Comparison of ENCODE assay signal across 20 cellular contexts in the genomic region with DNA sequence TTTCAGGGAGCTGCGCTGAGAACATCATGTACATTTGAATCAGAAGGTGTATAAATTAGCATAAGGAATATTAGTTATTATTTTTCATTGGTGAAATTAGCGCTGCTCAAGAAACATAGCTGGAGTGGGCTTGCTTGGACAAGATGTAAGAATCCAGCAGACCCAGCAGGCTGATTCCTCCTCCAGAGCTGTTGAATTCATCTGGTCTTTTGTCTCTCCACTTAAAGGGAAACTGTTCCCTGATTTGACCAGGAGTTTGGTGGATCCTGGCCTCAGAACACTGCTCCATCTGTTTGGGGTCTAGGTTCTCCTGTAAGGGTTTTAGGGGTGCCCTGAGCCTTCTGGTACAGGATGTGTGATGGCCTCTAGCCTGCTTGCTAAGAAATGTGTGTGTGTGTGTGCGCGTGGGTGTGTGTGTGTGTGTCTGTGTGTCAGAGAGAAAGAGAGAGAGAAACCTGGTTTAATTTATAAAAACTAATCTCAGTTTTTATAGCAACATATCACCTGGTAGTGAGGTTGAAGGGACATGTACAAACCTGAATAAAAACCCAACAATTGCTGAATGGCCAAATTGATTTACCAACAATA. TPM values are rescaled to one million over a fixed set of nuclear protein-coding genes. Genes with fewer than 3 reads are reported as not detected.
DNase-seq lines count a peak whose midpoint lies in the region; ATAC-seq, FAIRE-seq and TF ChIP-seq lines count a peak whose summit lies in the region.
"Had no signal": no experiment of that assay in that cellular context is flagged by ENCODE, and none has a peak within 500 bp of the region (broad histone marks: within the 10 kb centered on the region; RNA-seq: fewer than 3 reads in every experiment).

No MANE protein-coding gene starts in this region.

- H3K9me2 ChIP-seq in PC-3 (replicated peaks; ENCODE audit: low read length) (no peaks in the 10 kb centered on the region), MM.1S (replicated peaks; ENCODE audit: insufficient read depth, low read length) (no peaks in the 10 kb centered on the region)

- no peak for TF ChIP-seq RAD21 in H1 (IDR thresholded peaks at IDR 0.05 in 1 of 2, conservative IDR thresholded peaks at IDR 0.05 in 1 of 2; ENCODE audit: low read depth in 2 of 2, low read length in 2 of 2)

- H3K4me1 ChIP-seq in DND-41 (ENCODE audit: insufficient read depth, low read length) = peaks cover 30% of the 10 kb centered on the region
- H3K4me1 ChIP-seq in H1 (replicated peaks in 1 of 4; ENCODE audit: control insufficient read depth in 3 of 4, insufficient read depth in 4 of 4, low read length in 3 of 4) = peaks cover 0 to 12% (median 4%) of the 10 kb centered on the region in 4 experiments; a peak in 6 of 7 replicates
- H3K4me1 ChIP-seq in PC-3 (ENCODE audit: insufficient read depth, low read length) = no peaks in the 10 kb centered on the region
- no peaks in the 10 kb centered on the region for H3K4me1 ChIP-seq in MM.1S (ENCODE audit: low read length)
- H3K4me1 ChIP-seq: upper lobe of left lung had no signal

- WGBS in H1 (ENCODE audit: extremely low coverage in 1 of 2, insufficient coverage in 1 of 2, insufficient read length in 1 of 2, insufficient replicate concordance in 2 of 2, low coverage in 1 of 2, low lambda C conversion rate in 2 of 2, missing lambda C conversion rate in 1 of 2), 2 experiments = 98% methylated on average over 4 of the region's 4 CpGs; no CpG with 5 or more reads in 1 of the 2 experiments

- intact Hi-C loops in PC-3 (cut with micrococcal nuclease) = no loop called here

- no peak overlapping the region for H2BK5ac ChIP-seq in H1 (ENCODE audit: low read depth, low read length)

- H3K36me3 Mint-ChIP-seq in T-helper 17 cell (ENCODE audit: low read depth) = peaks cover 14% of the 10 kb centered on the region

- H2AK5ac ChIP-seq in H1 (ENCODE audit: low read depth, low read length) = no peak overlapping the region

- H3K4me2 ChIP-seq in DND-41 (ENCODE audit: insufficient read depth, low read length) (no peak overlapping the region), H1 (ENCODE audit: insufficient read depth in 1 of 2, low read depth in 2 of 2, low read length in 2 of 2) (no peak overlapping the region), PC-3 (ENCODE audit: low read length) (no peak overlapping the region), MM.1S (ENCODE audit: low read depth, low read length) (no peak overlapping the region)

- no peak for TF ChIP-seq EP300 in H1 (IDR thresholded peaks at IDR 0.05; ENCODE audit: borderline replicate concordance in 1 of 2, low read depth in 2 of 2, low read length in 2 of 2)

- no peak overlapping the region for H2BK20ac ChIP-seq in H1 (ENCODE audit: low read length)

- peaks cover 44% of the 10 kb centered on the region for H3K4me1 Mint-ChIP-seq in T-helper 17 cell

- no peaks in the 10 kb centered on the region for H3K27me3 Mint-ChIP-seq in T-helper 17 cell
- H3K27me3 Mint-ChIP-seq: B cell had no signal

- POLR2A ChIA-PET in H1 (lab: Charles Lee; ENCODE audit: partially characterized antibody) = no interaction called here
- POLR2A ChIA-PET in PC-3 (lab: Charles Lee; ENCODE audit: unreplicated experiment) = no interaction called here

- CTCF ChIA-PET in H1 (lab: Charles Lee; ENCODE audit: partially characterized antibody) = interaction anchor here (0.6 to 4.2 kb wide), 11 partner anchors 8 to 149 kb away, joined by 3 to 18 read pairs (median 3); partner anchors contain the start of genes SORL1 and SORL1-AS1
- CTCF ChIA-PET in PC-3 (lab: Charles Lee) = interaction anchor here (0.5 kb wide), 1 partner anchor 16 kb away, joined by 4 read pairs; no protein-coding TSS in a partner anchor

- no peak overlapping the region for H3K4ac ChIP-seq in H1 (replicated peaks; ENCODE audit: insufficient read length, low read depth, low read length)

- H4K91ac ChIP-seq in H1 (replicated peaks; ENCODE audit: insufficient read length, low read length) = peak overlapping the region; percentile 61

- no peak overlapping the region for H2BK15ac ChIP-seq in H1 (ENCODE audit: low read length)

- no peaks in the 10 kb centered on the region for H3K79me2 ChIP-seq in DND-41 (ENCODE audit: insufficient read depth, low read length)
- no peaks in the 10 kb centered on the region for H3K79me2 ChIP-seq in H1 (ENCODE audit: control insufficient read depth in 1 of 2, insufficient read depth in 2 of 2, low read length in 2 of 2)
- H3K79me2 ChIP-seq in PC-3 (ENCODE audit: low read length) = no peaks in the 10 kb centered on the region
- H3K79me2 ChIP-seq in MM.1S (ENCODE audit: low read length) = no peaks in the 10 kb centered on the region

- H3K56ac ChIP-seq in H1 (replicated peaks; ENCODE audit: insufficient read length, low read depth, low read length) = no peak overlapping the region

- H3K36me3 ChIP-seq in DND-41 (ENCODE audit: insufficient read depth, low read length) (no peaks in the 10 kb centered on the region), H1 (ENCODE audit: control insufficient read depth in 2 of 4, insufficient read depth in 4 of 4, low read length in 3 of 4) (no peaks in the 10 kb centered on the region), PC-3 (ENCODE audit: low read depth, low read length) (no peaks in the 10 kb centered on the region), MM.1S (replicated peaks; ENCODE audit: insufficient read depth, low read length) (no peaks in the 10 kb centered on the region)
- H3K36me3 ChIP-seq: brain microvascular endothelial cell, heart left ventricle, left lung, upper lobe of left lung had no signal

- DNase-seq in activated CD4-positive, alpha-beta T cell treated with anti-CD3 and anti-CD28 coated beads for 48 hours = peak; percentile 56
- DNase-seq in activated CD4-positive, alpha-beta T cell treated with anti-CD3 and anti-CD28 coated beads for 1 hour = no peak
- DNase-seq in DND-41 = peak; percentile 24
- no peak for DNase-seq in T-helper 17 cell
- no peak for DNase-seq in H1 (ENCODE audit: low read depth in 1 of 2, low spot score in 2 of 2)
- DNase-seq in NCI-H1092 treated with DMSO at 0.1 percent for 48 hours (lab: John Stamatoyannopoulos, UW) = no peak
- no peak for DNase-seq in PC-3
- no peak for DNase-seq in MM.1S
- DNase-seq: activated CD8-positive, alpha-beta memory T cell treated with anti-CD3 and anti-CD28 coated beads, Interleukin-2, amount 50 U/mL, for 48 hours; brain microvascular endothelial cell; Calu3; GM23248; heart left ventricle; KG1; left lung; mucosa of descending colon; NCI-H524 treated with DMSO at 0.1 percent for 48 hours; retina; upper lobe of left lung had no signal

- H3K27ac ChIP-seq in DND-41 (ENCODE audit: low read length) = no peak overlapping the region
- H3K27ac ChIP-seq in H1 (ENCODE audit: low read depth, low read length) = no peak overlapping the region
- H3K27ac ChIP-seq in PC-3 (ENCODE audit: low read length) = no peak overlapping the region
- H3K27ac ChIP-seq in MM.1S (ENCODE audit: low read length) = no peak overlapping the region
- H3K27ac ChIP-seq: brain microvascular endothelial cell, GM23248, heart left ventricle, left lung, upper lobe of left lung had no signal

- H3K18ac ChIP-seq in H1 (ENCODE audit: extremely low read depth, low read length) = no peak overlapping the region

- H3K27me3 ChIP-seq in DND-41 (ENCODE audit: insufficient read depth, low read length, poor library complexity) = no peaks in the 10 kb centered on the region
- no peaks in the 10 kb centered on the region for H3K27me3 ChIP-seq in H1 (replicated peaks in 1 of 4; ENCODE audit: control insufficient read depth in 3 of 4, extremely low read depth in 1 of 4, insufficient read depth in 3 of 4, low read length in 3 of 4)
- no peaks in the 10 kb centered on the region for H3K27me3 ChIP-seq in PC-3 (ENCODE audit: low read length)
- no peaks in the 10 kb centered on the region for H3K27me3 ChIP-seq in MM.1S (replicated peaks; ENCODE audit: insufficient read depth, low read length)
- H3K27me3 ChIP-seq: brain microvascular endothelial cell, heart left ventricle, left lung, upper lobe of left lung had no signal

- ATAC-seq in DND-41 (ENCODE audit: insufficient read depth, low read depth) (no peak), T-helper 17 cell (no peak), PC-3 (no peak)
- ATAC-seq: heart left ventricle, left lung, mucosa of descending colon had no signal

- H3K9ac ChIP-seq in DND-41 (ENCODE audit: low read depth, low read length) (no peak overlapping the region), H1 (replicated peaks in 1 of 4; ENCODE audit: extremely low read depth in 1 of 4, low read depth in 3 of 4, low read length in 3 of 4) (no peak overlapping the region), PC-3 (ENCODE audit: low read length) (no peak overlapping the region), MM.1S (ENCODE audit: low read length) (no peak overlapping the region)
- H3K9ac ChIP-seq: GM23248 had no signal

- no peak overlapping the region for H2BK12ac ChIP-seq in H1 (ENCODE audit: low read depth, low read length)

- no peak overlapping the region for H3K4me3 ChIP-seq in DND-41 (ENCODE audit: low read depth in 1 of 2, low read length in 2 of 2)
- H3K4me3 ChIP-seq in H1 (ENCODE audit: extremely low read depth in 1 of 4, insufficient read depth in 2 of 4, low read depth in 3 of 4, low read length in 4 of 4) = no peak overlapping the region
- H3K4me3 ChIP-seq in PC-3 (ENCODE audit: low read length) = no peak overlapping the region
- no peak overlapping the region for H3K4me3 ChIP-seq in MM.1S (ENCODE audit: low read length)
- H3K4me3 ChIP-seq: GM23248, heart left ventricle, left lung, mucosa of descending colon, upper lobe of left lung had no signal

- TF ChIP-seq POLR2A in H1 (IDR thresholded peaks at IDR 0.05; ENCODE audit: control extremely low read depth in 1 of 2, low read depth in 2 of 2, low read length in 2 of 2) = no peak

- peak overlapping the region; percentile 96 for H3K27ac Mint-ChIP-seq in T-helper 17 cell
- H3K27ac Mint-ChIP-seq: B cell had no signal

- no peaks in the 10 kb centered on the region for H3K23me2 ChIP-seq in H1 (ENCODE audit: low read depth, low read length)

- no peak overlapping the region for H2AFZ ChIP-seq in DND-41 (ENCODE audit: low read depth, low read length)
- H2AFZ ChIP-seq in H1 (ENCODE audit: low read length) = no peak overlapping the region
- H2AFZ ChIP-seq in PC-3 (ENCODE audit: low read length) = no peak overlapping the region
- H2AFZ ChIP-seq in MM.1S (ENCODE audit: low read length) = no peak overlapping the region
- H2AFZ ChIP-seq: GM23248 had no signal

- TF ChIP-seq CTCF in DND-41 (IDR thresholded peaks at IDR 0.05; ENCODE audit: borderline replicate concordance, extremely low read depth, low read length, poor library complexity, severe bottlenecking) (no peak), H1 (IDR thresholded peaks at IDR 0.05; ENCODE audit: control extremely low read depth in 1 of 3, insufficient read depth in 1 of 3, low read depth in 1 of 3, low read length in 3 of 3) (no peak), PC-3 (conservative IDR thresholded peaks at IDR 0.05; ENCODE audit: low read depth, low read length) (no peak), MM.1S (IDR thresholded peaks at IDR 0.05; ENCODE audit: low read length) (no peak)

- H3K23ac ChIP-seq in H1 (ENCODE audit: insufficient read length) = no peak overlapping the region

- no peak for FAIRE-seq in H1 (lab: Jason Lieb, UNC)

- no peak overlapping the region for H2BK120ac ChIP-seq in H1 (replicated peaks; ENCODE audit: low read depth, low read length)

- H3K9me3 ChIP-seq in DND-41 (ENCODE audit: insufficient read depth, low read length, severe bottlenecking) (no peaks in the 10 kb centered on the region), T-helper 17 cell (ENCODE audit: control insufficient read depth, low read length, poor library complexity, severe bottlenecking) (no peaks in the 10 kb centered on the region), H1 (ENCODE audit: insufficient read depth in 2 of 2, low read depth in 1 of 2, low read length in 1 of 2) (no peaks in the 10 kb centered on the region), PC-3 (ENCODE audit: low read length) (no peaks in the 10 kb centered on the region), MM.1S (replicated peaks; ENCODE audit: insufficient read depth, low read length) (no peaks in the 10 kb centered on the region)
- H3K9me3 ChIP-seq: heart left ventricle, left lung, mucosa of descending colon, upper lobe of left lung had no signal

- peak overlapping the region; percentile 36 for H3K4me3 Mint-ChIP-seq in T-helper 17 cell
- H3K4me3 Mint-ChIP-seq: B cell had no signal

- H4K8ac ChIP-seq in H1 (ENCODE audit: extremely low read depth, insufficient read depth, low read length) = no peak overlapping the region

- no peak overlapping the region for H4K5ac ChIP-seq in H1 (ENCODE audit: insufficient read length, low read depth, low read length)

- H3F3A ChIP-seq in PC-3 (ENCODE audit: low read length, unreplicated experiment) (no peaks in the 10 kb centered on the region), MM.1S (ENCODE audit: insufficient read depth, low read length) (no peaks in the 10 kb centered on the region)

- no peak overlapping the region for H3K14ac ChIP-seq in H1 (ENCODE audit: insufficient read length)

- H3K79me1 ChIP-seq in H1 (ENCODE audit: low read depth, low read length) = no peaks in the 10 kb centered on the region

- no TSS peak for BruUV-seq in PC-3 (replicated peaks; lab: Mats Ljungman, UMichigan)

- no peaks in the 10 kb centered on the region for H4K20me1 ChIP-seq in DND-41 (ENCODE audit: insufficient read depth, low read length)
- no peaks in the 10 kb centered on the region for H4K20me1 ChIP-seq in H1 (replicated peaks in 1 of 2; ENCODE audit: control insufficient read depth in 1 of 2, insufficient read depth in 2 of 2, low read length in 2 of 2)
- no peaks in the 10 kb centered on the region for H4K20me1 ChIP-seq in PC-3 (ENCODE audit: low read length)
- no peaks in the 10 kb centered on the region for H4K20me1 ChIP-seq in MM.1S (ENCODE audit: insufficient read depth, low read length)

RNA-seq across cellular contexts. Expression of gene SORL1, which starts 8.3 kb away (rescaled TPM):
- total RNA-seq in T-helper 17 cell (100 to 1,000 TPM; 273 to 331 TPM), PC-3 (2014; rRNA removed) (53.7 and 74.5 TPM in 2 replicates)
- 65.5 and 66.6 TPM in 2 replicates for total RNA-seq in H1 (2021; fragmentation: NEBNext Ultra II Directional; extraction: Animal tissue kit (Norgen Biotek cat#: 25700))
- 38.1 and 90.3 TPM in 2 replicates for polyA plus RNA-seq in H1 (2011; rRNA removed)
- polyA plus RNA-seq in H1 (2011; cell fraction: cytosol; rRNA removed) = 40.1 TPM
- 217 TPM for polyA plus RNA-seq in H1 (2011; cell fraction: nucleus; rRNA removed)
- 27.0 to 38.1 TPM (median 34.7 TPM) in 4 replicates for polyA plus RNA-seq in H1 (2012, experiment 1 of 2)
- 2.3 TPM for polyA plus RNA-seq in H1 (2012, experiment 2 of 2)
- 45.2 TPM for polyA plus RNA-seq in H1 (2013, experiment 1 of 2)
- 33.1 TPM for polyA plus RNA-seq in H1 (2013, experiment 2 of 2)
- 340 and 508 TPM in 2 replicates for polyA minus RNA-seq in H1 (2011; rRNA and poly(A)+ RNA removed)
- 105 TPM for polyA minus RNA-seq in H1 (2011; cell fraction: cytosol; rRNA and poly(A)+ RNA removed)
- 189 TPM for polyA minus RNA-seq in H1 (2011; cell fraction: nucleus; rRNA and poly(A)+ RNA removed)

Comparison
In these comparisons a context has a peak if more than half of its experiments do, and no peak if none do; other contexts are left out.
1. DNase-seq: peak in activated CD4-positive, alpha-beta T cell treated with anti-CD3 and anti-CD28 coated beads for 48 hours (single experiment) and DND-41 (single experiment); none in activated CD4-positive, alpha-beta T cell treated with anti-CD3 and anti-CD28 coated beads for 1 hour (single experiment), T-helper 17 cell (0 of 3), H1 (0 of 2), NCI-H1092 treated with DMSO at 0.1 percent for 48 hours (single experiment), PC-3 (single experiment) and MM.1S (single experiment).